9 cellular contexts compared by ENCODE assay signal in genomic region chr15:96219681-96220080, GRCh38.
"Had no signal": no experiment of that assay in that cellular context is flagged by ENCODE, and none has a peak within 500 bp of the region (broad histone marks: within the 10 kb centered on the region; RNA-seq: fewer than 3 reads in every experiment).

No MANE protein-coding gene starts in this region.

- H3K27ac ChIP-seq: HL-60 had no signal

- H3K4me2 ChIP-seq: GM23338 had no signal

- H3K4me3 ChIP-seq: GM23338 had no signal

- DNase-seq: H9, HCEC 1CT, Kasumi-1, KG1 had no signal

- FAIRE-seq: H1, H54, HepG2 had no signal

- H2AFZ ChIP-seq: GM23338 had no signal

- ATAC-seq: GM23338, HepG2 had no signal
